ENCODE assay signal across 1 cellular context in genomic region chr12:46384451-46385301, GRCh38.
TF ChIP-seq lines count a peak whose summit lies in the region.

No MANE protein-coding gene starts in this region.

TF ChIP-seq in HepG2, 621 proteins besides CTCF, POLR2A, EP300 and RAD21 (continued from another document and continues in another):
- TF ChIP-seq TFAP4 (IDR thresholded peaks at IDR 0.05; ENCODE audit: borderline replicate concordance, low read depth), result no peak
- TF ChIP-seq ZSCAN30 (CRISPR knock-in tag; IDR thresholded peaks at IDR 0.05), result no peak
- no peak for TF ChIP-seq TP53 (CRISPR knock-in tag; conservative IDR thresholded peaks at IDR 0.05)
- 0 out of 2 replicates have a peak, but pooled peaks have one; percentile 12 for TF ChIP-seq MIXL1 (CRISPR knock-in tag; IDR thresholded peaks at IDR 0.05)
- TF ChIP-seq SETDB1 (CRISPR knock-in tag; IDR thresholded peaks at IDR 0.05; ENCODE audit: borderline replicate concordance), result no peak
- TF ChIP-seq RFX3 (CRISPR knock-in tag; IDR thresholded peaks at IDR 0.05), result no peak
- no peak for TF ChIP-seq NONO (IDR thresholded peaks at IDR 0.05)
- TF ChIP-seq NONO (CRISPR knock-in tag; conservative IDR thresholded peaks at IDR 0.05), result no peak
- TF ChIP-seq ZNF790 (CRISPR knock-in tag; IDR thresholded peaks at IDR 0.05; ENCODE audit: borderline replicate concordance), result no peak
- TF ChIP-seq SOX5 (CRISPR knock-in tag; IDR thresholded peaks at IDR 0.05; ENCODE audit: borderline replicate concordance), result peak; percentile 28; the same call in 1 of the 2 replicates
- TF ChIP-seq NFYC (CRISPR knock-in tag; IDR thresholded peaks at IDR 0.05), result no peak
- TF ChIP-seq ZNF800 (CRISPR knock-in tag; IDR thresholded peaks at IDR 0.05), result no peak
- TF ChIP-seq KLF9 (CRISPR knock-in tag; IDR thresholded peaks at IDR 0.05; ENCODE audit: low read depth), result no peak
- no peak for TF ChIP-seq ATF2 (CRISPR knock-in tag; IDR thresholded peaks at IDR 0.05)
- no peak for TF ChIP-seq ZHX1 (CRISPR knock-in tag; IDR thresholded peaks at IDR 0.05; ENCODE audit: low read depth)
- no peak for TF ChIP-seq SOX13 (IDR thresholded peaks at IDR 0.05)
- TF ChIP-seq SOX13 (CRISPR knock-in tag; conservative IDR thresholded peaks at IDR 0.05 in 1 of 2, IDR thresholded peaks at IDR 0.05 in 1 of 2), result peak in 1 of 2 experiments; percentile 26; a peak in 1 of 4 replicates
- no peak for TF ChIP-seq ZNF747 (CRISPR knock-in tag; IDR thresholded peaks at IDR 0.05; ENCODE audit: borderline replicate concordance)
- TF ChIP-seq NR2F6 (IDR thresholded peaks at IDR 0.05), result 0 out of 2 replicates have a peak, but pooled peaks have one; percentile 12
- TF ChIP-seq NR2F6 (CRISPR knock-in tag; IDR thresholded peaks at IDR 0.05), result no peak
- TF ChIP-seq ZNF432 (CRISPR knock-in tag; IDR thresholded peaks at IDR 0.05; ENCODE audit: borderline replicate concordance), result no peak
- TF ChIP-seq ZNF839 (CRISPR knock-in tag; IDR thresholded peaks at IDR 0.05; ENCODE audit: borderline replicate concordance), result no peak
- no peak for TF ChIP-seq FOXJ3 (CRISPR knock-in tag; IDR thresholded peaks at IDR 0.05; ENCODE audit: borderline replicate concordance)
- peak; percentile 48; the same call in 1 of the 2 replicates for TF ChIP-seq ZC3H4 (CRISPR knock-in tag; IDR thresholded peaks at IDR 0.05; ENCODE audit: borderline replicate concordance)
- no peak for TF ChIP-seq ZNF501 (CRISPR knock-in tag; IDR thresholded peaks at IDR 0.05)
- TF ChIP-seq ZBTB49 (CRISPR knock-in tag; IDR thresholded peaks at IDR 0.05; ENCODE audit: borderline replicate concordance), result no peak
- no peak for TF ChIP-seq EHMT2 (IDR thresholded peaks at IDR 0.05; ENCODE audit: borderline replicate concordance, low read depth, low read length)
- no peak for TF ChIP-seq TMF1 (CRISPR knock-in tag; IDR thresholded peaks at IDR 0.05; ENCODE audit: low read depth)
- no peak for TF ChIP-seq ZNF280D (CRISPR knock-in tag; IDR thresholded peaks at IDR 0.05)
- no peak for TF ChIP-seq ZNF770 (CRISPR knock-in tag; IDR thresholded peaks at IDR 0.05)
- TF ChIP-seq ZNF670 (CRISPR knock-in tag; IDR thresholded peaks at IDR 0.05; ENCODE audit: borderline replicate concordance), result peak; percentile 45; the same call in 1 of the 2 replicates
- no peak for TF ChIP-seq MED13 (CRISPR knock-in tag; IDR thresholded peaks at IDR 0.05)
- no peak for TF ChIP-seq RELA (CRISPR knock-in tag; IDR thresholded peaks at IDR 0.05)
- no peak for TF ChIP-seq ZNF280B (CRISPR knock-in tag; IDR thresholded peaks at IDR 0.05; ENCODE audit: borderline replicate concordance)
- no peak for TF ChIP-seq SRSF4 (IDR thresholded peaks at IDR 0.05; ENCODE audit: low read depth, low read length, poor library complexity, severe bottlenecking)
- TF ChIP-seq ZNF274 (CRISPR knock-in tag; IDR thresholded peaks at IDR 0.05), result no peak
